In genomic region chr1:108512239-108513071, GRCh38 we compare ENCODE assay signal across 9 cellular contexts. TPM values are rescaled to one million over a fixed set of nuclear protein-coding genes. Genes with fewer than 3 reads are reported as not detected.
DNase-seq lines count a peak whose midpoint lies in the region; ATAC-seq and TF ChIP-seq lines count a peak whose summit lies in the region.
"Had no signal": no experiment of that assay in that cellular context is flagged by ENCODE, and none has a peak within 500 bp of the region (broad histone marks: within the 10 kb centered on the region; RNA-seq: fewer than 3 reads in every experiment).

No MANE protein-coding gene starts in this region.

- H3K27me3 Mint-ChIP-seq in osteocyte (ENCODE audit: unreplicated experiment) = peaks cover 19% of the 10 kb centered on the region

- peaks cover 2% of the 10 kb centered on the region for H3K4me1 Mint-ChIP-seq in osteocyte (ENCODE audit: unreplicated experiment)

- no peaks in the 10 kb centered on the region for H3K79me2 ChIP-seq in fibroblast of lung (ENCODE audit: control insufficient read depth, insufficient read depth, low read length)

- peak; percentile 58 for DNase-seq in ELR (ENCODE audit: low read depth)
- peak; percentile 33 for DNase-seq in RPMI7951 (ENCODE audit: low read depth)
- peak; percentile 17 to 68 for DNase-seq in fibroblast of lung (ENCODE audit: low read depth in 2 of 2)
- DNase-seq in osteocyte (ENCODE audit: extremely low spot score, unreplicated experiment) = no peak
- DNase-seq in activated CD4-positive, alpha-beta T cell treated with anti-CD3 and anti-CD28 coated beads, Interleukin-2, amount 50 U/mL, for 4 hours = no peak
- no peak for DNase-seq in stimulated activated CD4-positive, alpha-beta T cell treated with anti-CD3 and anti-CD28 coated beads, Interleukin-4, amount 100 ng/mL, for 4 hours

- no peak for ATAC-seq in GM19035 (IDR thresholded peaks at IDR 0.05; ENCODE audit: unreplicated experiment)

- no peaks in the 10 kb centered on the region for H4K20me1 ChIP-seq in fibroblast of lung (ENCODE audit: control insufficient read depth, extremely low read depth, insufficient read depth, low read length)

- H3K9ac ChIP-seq in fibroblast of lung (ENCODE audit: insufficient read depth, low read length) = no peak overlapping the region

- peak overlapping the region in 1 of 4 experiments; percentile 34 for H3K4me3 ChIP-seq in fibroblast of lung (replicated peaks in 1 of 4; ENCODE audit: control extremely low read depth in 1 of 4, insufficient read depth in 1 of 4, low read depth in 3 of 4, low read length in 4 of 4)

- no peaks in the 10 kb centered on the region for H3K9me3 Mint-ChIP-seq in osteocyte (ENCODE audit: unreplicated experiment)

- no peak for TF ChIP-seq EP300 in Ishikawa (IDR thresholded peaks at IDR 0.05; ENCODE audit: borderline replicate concordance)

- TF ChIP-seq CTCF in fibroblast of lung (conservative IDR thresholded peaks at IDR 0.05 in 1 of 2, IDR thresholded peaks at IDR 0.05 in 1 of 2; ENCODE audit: low read depth in 1 of 2, low read length in 2 of 2) = peak; percentile 82 to 83
- TF ChIP-seq CTCF in osteocyte (IDR thresholded peaks at IDR 0.05) = peak; percentile 87

- no peaks in the 10 kb centered on the region for H3K27me3 ChIP-seq in fibroblast of lung (ENCODE audit: control insufficient read depth, insufficient read depth, low read length)

- no peaks in the 10 kb centered on the region for H3K36me3 Mint-ChIP-seq in osteocyte (ENCODE audit: unreplicated experiment)

- H3K9me3 ChIP-seq in fibroblast of lung (ENCODE audit: control insufficient read depth, insufficient read depth, low read depth, low read length) = no peaks in the 10 kb centered on the region

- H3K27ac ChIP-seq in fibroblast of lung (ENCODE audit: insufficient read depth, low read length) = no peak overlapping the region

- peak; percentile 87 for TF ChIP-seq RAD21 in Ishikawa (IDR thresholded peaks at IDR 0.05; ENCODE audit: low read depth)

- no peak overlapping the region for H3K27ac Mint-ChIP-seq in osteocyte (ENCODE audit: unreplicated experiment)
- H3K27ac Mint-ChIP-seq: T-helper 1 cell treated with Interleukin-12 subunit alpha and Interleukin-12 subunit beta and Interleukin-4 antibody, amounts not matched to agents 30 μg/mL and 1 μg/mL, for 36 hours had no signal

- H3K36me3 ChIP-seq in fibroblast of lung (ENCODE audit: control insufficient read depth, insufficient read depth, low read length) = no peaks in the 10 kb centered on the region

- no peaks in the 10 kb centered on the region for H3K4me1 ChIP-seq in fibroblast of lung (ENCODE audit: control insufficient read depth, extremely low read depth, insufficient read depth, low read length)

- H3K4me3 Mint-ChIP-seq in osteocyte (ENCODE audit: unreplicated experiment) = no peak overlapping the region
- H3K4me3 Mint-ChIP-seq: T-helper 1 cell treated with Interleukin-12 subunit alpha and Interleukin-12 subunit beta and Interleukin-4 antibody, amounts not matched to agents 30 μg/mL and 1 μg/mL, for 36 hours had no signal

- H2AFZ ChIP-seq in fibroblast of lung (ENCODE audit: low read length) = no peak overlapping the region

- peak overlapping the region; percentile 44 for H3K4me2 ChIP-seq in fibroblast of lung (ENCODE audit: extremely low read depth, insufficient read depth, low read length)

TF ChIP-seq in Ishikawa, 13 proteins besides CTCF, POLR2A, EP300 and RAD21:
- TF ChIP-seq EGR1 (IDR thresholded peaks at IDR 0.05) (no peak), ZBTB7A (IDR thresholded peaks at IDR 0.05; ENCODE audit: low read depth) (no peak), USF1 (IDR thresholded peaks at IDR 0.05) (no peak), REST (IDR thresholded peaks at IDR 0.05; ENCODE audit: low read depth) (no peak), CEBPB (IDR thresholded peaks at IDR 0.05) (no peak), MAX (IDR thresholded peaks at IDR 0.05) (no peak), NFIC (IDR thresholded peaks at IDR 0.05) (no peak), TCF12 (IDR thresholded peaks at IDR 0.05; ENCODE audit: low read depth) (no peak), TEAD4 (IDR thresholded peaks at IDR 0.05) (no peak), TAF1 (IDR thresholded peaks at IDR 0.05; ENCODE audit: low read depth) (no peak), YY1 (IDR thresholded peaks at IDR 0.05; ENCODE audit: low read depth) (no peak), CREB1 (IDR thresholded peaks at IDR 0.05; ENCODE audit: low read depth) (no peak), FOXM1 (IDR thresholded peaks at IDR 0.05; ENCODE audit: borderline replicate concordance, low read depth) (no peak)

RNA-seq across cellular contexts. Expression of gene EEIG2, which starts 47.4 kb away (rescaled TPM):
- 40.5 and 47.8 TPM in 2 replicates for total RNA-seq in RPMI7951 (2014; rRNA removed; shearing (Covaris generic))
- 18.5 and 27.2 TPM in 2 replicates for total RNA-seq in fibroblast of lung
- polyA plus RNA-seq in fibroblast of lung = 13.7 and 17.5 TPM in 2 replicates
- 8.4 and 10.8 TPM in 2 replicates for polyA plus RNA-seq in fibroblast of lung (2012)
- 3.2 and 4.1 TPM in 2 replicates for polyA minus RNA-seq in fibroblast of lung (ENCODE audit: low replicate concordance)
- total RNA-seq in osteocyte = 12.9 and 13.3 TPM in 2 replicates

Comparison
In these comparisons a context has a peak if more than half of its experiments do, and no peak if none do; other contexts are left out.
1. DNase-seq: peak in ELR (single experiment), RPMI7951 (single experiment) and fibroblast of lung (2 of 2); none in osteocyte (single experiment), activated CD4-positive, alpha-beta T cell treated with anti-CD3 and anti-CD28 coated beads, Interleukin-2, amount 50 U/mL, for 4 hours (0 of 2) and stimulated activated CD4-positive, alpha-beta T cell treated with anti-CD3 and anti-CD28 coated beads, Interleukin-4, amount 100 ng/mL, for 4 hours (0 of 2).